11 cellular contexts compared by ENCODE assay signal in the genomic region with DNA sequence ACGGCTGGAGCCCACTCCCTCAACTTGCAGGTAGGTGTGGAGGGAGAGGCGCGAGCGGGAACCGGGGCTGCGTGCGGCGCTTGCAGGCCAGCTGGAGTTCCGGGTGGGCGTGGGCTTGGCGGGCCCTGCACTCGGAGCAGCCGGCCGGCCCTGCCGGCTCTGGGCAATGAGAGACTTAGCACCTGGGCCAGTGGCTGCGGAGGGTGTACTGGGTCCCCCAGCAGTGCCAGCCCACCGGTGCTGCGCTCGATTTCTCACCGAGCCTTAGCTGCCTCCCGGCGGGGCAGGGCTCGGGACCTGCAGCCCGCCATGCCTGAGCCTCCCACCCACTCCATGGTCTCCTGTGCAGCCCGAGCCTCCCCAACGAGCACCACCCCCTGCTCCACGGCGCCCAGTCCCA. TPM values are rescaled to one million over a fixed set of nuclear protein-coding genes. Genes with fewer than 3 reads are reported as not detected.
"Had no signal": no experiment of that assay in that cellular context is flagged by ENCODE, and none has a peak within 500 bp of the region (broad histone marks: within the 10 kb centered on the region; RNA-seq: fewer than 3 reads in every experiment).

No MANE protein-coding gene starts in this region.

RNA-seq across cellular contexts. Expression of gene SSMEM1, which starts 22.3 kb away (rescaled TPM):
- total RNA-seq: OCI-LY7, PC-3, PC-9, Peyer's patch, Right ventricle myocardium inferior, Right ventricle myocardium superior, RPMI7951, SJCRH30, SJSA1 had no signal
- polyA plus RNA-seq: SK-N-SH had no signal

RNA-seq across cellular contexts. Expression of gene CPA2, which starts 36.7 kb away (rescaled TPM):
- total RNA-seq: OCI-LY7, PC-3, PC-9, Right ventricle myocardium inferior, Right ventricle myocardium superior, RPMI7951, SJSA1, SK-MEL-5 had no signal
